Comparison of ENCODE assay signal across 1 cellular context in genomic region chr12:31470462-31470861, GRCh38.
TF ChIP-seq lines count a peak whose summit lies in the region.

No MANE protein-coding gene starts in this region.

TF ChIP-seq in HCT116, 20 proteins besides CTCF, POLR2A, EP300 and RAD21 (continued from another document):
- no peak for TF ChIP-seq REST (IDR thresholded peaks at IDR 0.05; ENCODE audit: low read depth)
- no peak for TF ChIP-seq YY1 (IDR thresholded peaks at IDR 0.05; ENCODE audit: extremely low read depth, insufficient replicate concordance, low read depth, low read length)
- no peak for TF ChIP-seq EZH2 (IDR thresholded peaks at IDR 0.05)
- no peak for TF ChIP-seq JUND (IDR thresholded peaks at IDR 0.05)
